Comparison of ENCODE assay signal across 11 cellular contexts in the genomic region with DNA sequence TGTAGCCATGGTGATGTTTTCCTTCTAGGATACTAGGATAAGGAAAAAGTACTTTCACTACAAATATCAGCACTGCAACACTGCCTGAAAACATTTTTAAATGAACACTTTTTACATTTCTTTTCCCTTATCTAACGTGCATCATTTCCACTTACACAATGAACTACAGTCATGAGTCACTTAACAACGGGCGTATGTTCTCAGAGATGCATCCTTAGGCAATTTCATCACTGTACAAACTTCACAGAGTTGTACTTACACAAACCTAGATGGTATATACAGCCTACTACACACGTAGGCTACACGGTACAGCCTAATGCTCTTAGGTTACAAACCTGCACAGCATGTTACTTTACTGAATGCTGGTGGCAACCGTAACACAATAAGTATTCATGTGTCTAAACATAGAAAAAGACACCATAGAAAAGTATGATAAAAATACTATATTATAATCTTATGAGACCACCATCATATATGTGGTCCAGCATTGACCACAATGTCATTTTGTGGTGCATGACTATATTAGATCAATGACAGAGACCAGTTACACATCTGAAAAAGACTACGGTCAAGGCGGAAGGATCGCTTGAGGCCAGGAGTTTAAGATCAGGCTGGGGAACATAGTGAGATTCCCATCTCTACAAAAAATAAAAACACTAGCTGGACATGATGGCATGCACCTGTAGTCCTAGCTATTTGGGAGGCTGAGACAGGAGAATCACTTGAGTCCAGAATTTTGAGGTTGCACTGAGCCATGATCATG. TPM values are rescaled to one million over a fixed set of nuclear protein-coding genes. Genes with fewer than 3 reads are reported as not detected.
A peak's percentile ranks its signal among the peaks of the same experiment; 100 is the strongest.
DNase-seq lines count a peak whose midpoint lies in the region; ATAC-seq and TF ChIP-seq lines count a peak whose summit lies in the region.
"Had no signal": no experiment of that assay in that cellular context is flagged by ENCODE, and none has a peak within 500 bp of the region (broad histone marks: within the 10 kb centered on the region; RNA-seq: fewer than 3 reads in every experiment).

No MANE protein-coding gene starts in this region.

- intact Hi-C loops in IMR-90 (cut with micrococcal nuclease), result loop anchor here (5.0 kb wide), 1 partner anchor 36 kb away; no protein-coding TSS in a partner anchor
- intact Hi-C loops in Caco-2 (cut with micrococcal nuclease; ENCODE audit: unreplicated experiment), result no loop called here

- POLR2A ChIA-PET in IMR-90 (lab: Charles Lee; ENCODE audit: unreplicated experiment) (no interaction called here), Caco-2 (lab: Charles Lee) (no interaction called here)

- ATAC-seq in IMR-90 (ENCODE audit: low read depth) (peak; percentile 86), HG03378 (IDR thresholded peaks at IDR 0.05; ENCODE audit: unreplicated experiment) (no peak)
- no peak for ATAC-seq in activated CD8-positive, alpha-beta memory T cell treated with anti-CD3 and anti-CD28 coated beads, Interleukin-2, amount 10 ng/mL, durations not matched to agents 7 days and 5 days

- H3K27ac ChIP-seq in IMR-90 (ENCODE audit: insufficient read depth, low read length), result peak overlapping the region; percentile 43; the same call in 1 of the 2 replicates
- H3K27ac ChIP-seq in angular gyrus (ENCODE audit: low read depth, low read length), result peak overlapping the region; percentile 40
- H3K27ac ChIP-seq in hepatocyte, result no peak overlapping the region
- H3K27ac ChIP-seq: transverse colon, VCaP had no signal

- H3K4me2 ChIP-seq in IMR-90 (ENCODE audit: low read depth, low read length) (peak overlapping the region; percentile 70; the same call in 1 of the 2 replicates), hepatocyte (no peak overlapping the region)

- H3K4me1 Mint-ChIP-seq in activated CD8-positive, alpha-beta memory T cell treated with anti-CD3 and anti-CD28 coated beads, Interleukin-2, amount 10 ng/mL, durations not matched to agents 7 days and 5 days, result peaks cover 11% of the 10 kb centered on the region
- peaks cover 12% of the 10 kb centered on the region for H3K4me1 Mint-ChIP-seq in Caco-2 (ENCODE audit: low read depth, unreplicated experiment)

- no peak overlapping the region for H3K4me3 ChIP-seq in AG10803 (ENCODE audit: low read length)
- H3K4me3 ChIP-seq in IMR-90 (ENCODE audit: insufficient read depth, low read depth, low read length), result no peak overlapping the region
- no peak overlapping the region for H3K4me3 ChIP-seq in hepatocyte
- no peak overlapping the region for H3K4me3 ChIP-seq in Caco-2 (ENCODE audit: low read depth, low read length)
- H3K4me3 ChIP-seq: transverse colon had no signal

- TF ChIP-seq POLR2A in IMR-90 (IDR thresholded peaks at IDR 0.05; ENCODE audit: low read depth, low read length), result no peak

- H2AK5ac ChIP-seq in IMR-90 (ENCODE audit: low read depth, low read length), result peak overlapping the region; percentile 62; the same call in 1 of the 2 replicates

- peaks cover 16 to 63% of the 10 kb centered on the region in 2 experiments; a peak in 3 of 4 replicates for H3K79me1 ChIP-seq in IMR-90 (ENCODE audit: low read depth in 1 of 2, low read length in 2 of 2)

- H3K18ac ChIP-seq in IMR-90 (ENCODE audit: low read depth, low read length), result peak overlapping the region; percentile 46; the same call in 1 of the 2 replicates

- TF ChIP-seq RAD21 in IMR-90 (IDR thresholded peaks at IDR 0.05; ENCODE audit: low read length), result no peak

- H3K4me1 ChIP-seq in IMR-90 (ENCODE audit: control insufficient read depth, insufficient read depth, low read length) (peaks cover 14% of the 10 kb centered on the region), hepatocyte (ENCODE audit: insufficient read depth) (no peaks in the 10 kb centered on the region), Caco-2 (peaks cover 5% of the 10 kb centered on the region; the same call in 1 of the 2 replicates)

- no peak for TF ChIP-seq CTCF in AG10803 (conservative IDR thresholded peaks at IDR 0.05; ENCODE audit: low read length)
- TF ChIP-seq CTCF in IMR-90 (conservative IDR thresholded peaks at IDR 0.05; ENCODE audit: low read depth, low read length), result no peak
- TF ChIP-seq CTCF in hepatocyte (IDR thresholded peaks at IDR 0.05; ENCODE audit: poor library complexity), result no peak
- no peak for TF ChIP-seq CTCF in Caco-2 (IDR thresholded peaks at IDR 0.05; ENCODE audit: insufficient read depth in 1 of 2, low read depth in 1 of 2, low read length in 1 of 2, severe bottlenecking in 1 of 2, unreplicated experiment in 1 of 2)

- H2AFZ ChIP-seq in IMR-90 (replicated peaks; ENCODE audit: low read length, poor library complexity), result no peak overlapping the region
- no peak overlapping the region for H2AFZ ChIP-seq in hepatocyte

- H3K9ac ChIP-seq in IMR-90 (ENCODE audit: low read depth, low read length), result no peak overlapping the region

- peak overlapping the region; percentile 64; the same call in 2 of the 3 replicates for H2BK15ac ChIP-seq in IMR-90 (ENCODE audit: low read depth, low read length)

- CTCF ChIA-PET in IMR-90 (lab: Yijun Ruan, JAX) (no interaction called here), Caco-2 (lab: Charles Lee) (no interaction called here)
- CTCF ChIA-PET in activated CD8-positive, alpha-beta memory T cell treated with anti-CD3 and anti-CD28 coated beads, Interleukin-2, amount 10 ng/mL, durations not matched to agents 7 days and 5 days (lab: Charles Lee), result no interaction called here

- no peak overlapping the region for H3K23ac ChIP-seq in IMR-90 (ENCODE audit: low read depth, low read length)

- no peak overlapping the region for H3K27ac Mint-ChIP-seq in activated CD8-positive, alpha-beta memory T cell treated with anti-CD3 and anti-CD28 coated beads, Interleukin-2, amount 10 ng/mL, durations not matched to agents 7 days and 5 days
- H3K27ac Mint-ChIP-seq in Caco-2 (ENCODE audit: unreplicated experiment), result no peak overlapping the region

- H4K5ac ChIP-seq in IMR-90 (ENCODE audit: low read depth, low read length), result peak overlapping the region; percentile 60; the same call in 1 of the 2 replicates

- H3K4me3 Mint-ChIP-seq in activated CD8-positive, alpha-beta memory T cell treated with anti-CD3 and anti-CD28 coated beads, Interleukin-2, amount 10 ng/mL, durations not matched to agents 7 days and 5 days, result no peak overlapping the region
- no peak overlapping the region for H3K4me3 Mint-ChIP-seq in Caco-2 (ENCODE audit: unreplicated experiment)

- no peaks in the 10 kb centered on the region for H3K9me3 Mint-ChIP-seq in activated CD8-positive, alpha-beta memory T cell treated with anti-CD3 and anti-CD28 coated beads, Interleukin-2, amount 10 ng/mL, durations not matched to agents 7 days and 5 days (ENCODE audit: low read depth)
- no peaks in the 10 kb centered on the region for H3K9me3 Mint-ChIP-seq in Caco-2 (ENCODE audit: unreplicated experiment)

- no TSS peak for BruUV-seq in IMR-90 (replicated peaks; lab: Mats Ljungman, UMichigan)
- BruUV-seq in Caco-2 (replicated peaks; lab: Mats Ljungman, UMichigan), result no TSS peak

- in situ Hi-C loops in IMR-90 (cut with MboI; ENCODE audit: low sequenced_read_pairs), result no loop called here

- H3K9me1 ChIP-seq in IMR-90 (ENCODE audit: insufficient read depth, low read length), result peaks cover 9% of the 10 kb centered on the region

- peaks cover 13% of the 10 kb centered on the region for H3K36me3 ChIP-seq in IMR-90 (ENCODE audit: control insufficient read depth, insufficient read depth, low read length)
- no peaks in the 10 kb centered on the region for H3K36me3 ChIP-seq in hepatocyte (replicated peaks; ENCODE audit: insufficient read depth, low read depth)
- no peaks in the 10 kb centered on the region; the same call in none of the 2 replicates for H3K36me3 ChIP-seq in Caco-2 (ENCODE audit: control insufficient read depth, insufficient read depth, low read length)

- no peaks in the 10 kb centered on the region for H3K9me3 ChIP-seq in IMR-90 (ENCODE audit: control insufficient read depth, insufficient read depth, low read length)
- no peaks in the 10 kb centered on the region for H3K9me3 ChIP-seq in hepatocyte (ENCODE audit: low read depth)
- H3K9me3 ChIP-seq in Caco-2, result no peaks in the 10 kb centered on the region
- H3K9me3 ChIP-seq: transverse colon had no signal

- H3K14ac ChIP-seq in IMR-90 (replicated peaks; ENCODE audit: low read depth, low read length), result no peak overlapping the region

- H2BK120ac ChIP-seq in IMR-90 (ENCODE audit: low read depth, low read length), result peak overlapping the region; percentile 11; the same call in 1 of the 2 replicates

- H4K20me1 ChIP-seq in IMR-90 (ENCODE audit: insufficient read depth, low read length) (peaks cover 33% of the 10 kb centered on the region), hepatocyte (ENCODE audit: insufficient read depth, poor library complexity, severe bottlenecking) (peaks cover 54% of the 10 kb centered on the region)

- H3K27me3 ChIP-seq in IMR-90 (ENCODE audit: control insufficient read depth, insufficient read depth, low read length) (no peaks in the 10 kb centered on the region), hepatocyte (no peaks in the 10 kb centered on the region), Caco-2 (replicated peaks; ENCODE audit: control insufficient read depth, insufficient read depth, low read length) (no peaks in the 10 kb centered on the region)
- H3K27me3 ChIP-seq: transverse colon had no signal

- H2BK20ac ChIP-seq in IMR-90 (ENCODE audit: low read depth, low read length), result 0 out of 2 replicates have a peak overlapping the region, but pooled peaks have one; percentile 18

- no peaks in the 10 kb centered on the region for H3K9me2 ChIP-seq in hepatocyte (replicated peaks; ENCODE audit: insufficient read depth)

- no peak overlapping the region; the same call in 1 of the 2 replicates for H3K4ac ChIP-seq in IMR-90 (ENCODE audit: low read depth, low read length)

- no peak overlapping the region for H4K91ac ChIP-seq in IMR-90 (ENCODE audit: insufficient read depth, low read depth, low read length)

- H3K36me3 Mint-ChIP-seq in activated CD8-positive, alpha-beta memory T cell treated with anti-CD3 and anti-CD28 coated beads, Interleukin-2, amount 10 ng/mL, durations not matched to agents 7 days and 5 days, result peaks cover 21% of the 10 kb centered on the region
- peaks cover 57% of the 10 kb centered on the region for H3K36me3 Mint-ChIP-seq in Caco-2 (ENCODE audit: insufficient read depth, unreplicated experiment)

- WGBS in IMR-90 (ENCODE audit: extremely low coverage in 2 of 2, insufficient read length in 1 of 2), 2 experiments, result 0% methylated on average over 3 of the region's 9 CpGs; no CpG with 5 or more reads in 1 of the 2 experiments
- WGBS in hepatocyte (ENCODE audit: low lambda C conversion rate, missing lambda C conversion rate), result 81% methylated on average over 9 of the region's 9 CpGs

- no peak overlapping the region for H2AK9ac ChIP-seq in IMR-90 (replicated peaks; ENCODE audit: low read depth, low read length, poor library complexity)

- peaks cover 88% of the 10 kb centered on the region for H3K79me2 ChIP-seq in hepatocyte

- H2BK5ac ChIP-seq in IMR-90 (ENCODE audit: low read depth, low read length, poor library complexity, severe bottlenecking), result peak overlapping the region; percentile 79

- dilution Hi-C loops in IMR-90 (cut with HindIII; ENCODE audit: low sequenced_read_pairs, unreplicated experiment), result no loop called here

- peak; percentile 79 for DNase-seq in AG10803 (ENCODE audit: low read depth)
- peak; percentile 98 for DNase-seq in IMR-90
- DNase-seq in hepatocyte (ENCODE audit: low spot score), result peak; percentile 36
- DNase-seq in activated CD8-positive, alpha-beta memory T cell treated with anti-CD3 and anti-CD28 coated beads, Interleukin-2, amount 10 ng/mL, durations not matched to agents 7 days and 5 days, result no peak
- no peak for DNase-seq in Caco-2
- no peak for DNase-seq in stimulated activated CD4-positive, alpha-beta T cell treated with anti-CD3 and anti-CD28 coated beads, Interleukin-2, amount 100 ng/mL, for 48 hours
- DNase-seq: NCI-H82, transverse colon had no signal

- no peaks in the 10 kb centered on the region for H3K27me3 Mint-ChIP-seq in activated CD8-positive, alpha-beta memory T cell treated with anti-CD3 and anti-CD28 coated beads, Interleukin-2, amount 10 ng/mL, durations not matched to agents 7 days and 5 days
- no peaks in the 10 kb centered on the region for H3K27me3 Mint-ChIP-seq in Caco-2 (ENCODE audit: insufficient read depth, unreplicated experiment)

- no peak overlapping the region for H3K56ac ChIP-seq in IMR-90 (ENCODE audit: extremely low read depth, insufficient read depth, low read length)

- H4K8ac ChIP-seq in IMR-90 (ENCODE audit: low read depth in 2 of 2, low read length in 2 of 2), result peak overlapping the region in 1 of 2 experiments; percentile 38; a peak in 1 of 4 replicates

RNA-seq across cellular contexts. Expression of a gene that starts 39.8 kb away (rescaled TPM):
- total RNA-seq in IMR-90 (2012; rRNA removed) (41.2 and 47.8 TPM in 2 replicates), hepatocyte (36.2 and 47.5 TPM in 2 replicates), Caco-2 (2022) (74.9 and 77.5 TPM in 2 replicates)
- polyA plus RNA-seq in IMR-90 (2012; rRNA removed) (14.9 and 19.6 TPM in 2 replicates), hepatocyte (33.5 and 43.3 TPM in 2 replicates)
- polyA plus RNA-seq in IMR-90 (2012; cell fraction: cytosol; rRNA removed), result 2.9 and 4.0 TPM in 2 replicates
- 8.6 and 18.7 TPM in 2 replicates for polyA plus RNA-seq in IMR-90 (2012; cell fraction: nucleus; rRNA removed; ENCODE audit: low replicate concordance)
- total RNA-seq in activated CD8-positive, alpha-beta memory T cell treated with anti-CD3 and anti-CD28 coated beads, Interleukin-2, amount 10 ng/mL, durations not matched to agents 7 days and 5 days, result 10 to 100 TPM; 66.3 to 72.4 TPM

Comparison
In these comparisons a context has a peak if more than half of its experiments do, and no peak if none do; other contexts are left out.
1. DNase-seq: peak in AG10803 (single experiment), IMR-90 (single experiment) and hepatocyte (single experiment); none in activated CD8-positive, alpha-beta memory T cell treated with anti-CD3 and anti-CD28 coated beads, Interleukin-2, amount 10 ng/mL, durations not matched to agents 7 days and 5 days (single experiment), Caco-2 (0 of 2) and stimulated activated CD4-positive, alpha-beta T cell treated with anti-CD3 and anti-CD28 coated beads, Interleukin-2, amount 100 ng/mL, for 48 hours (0 of 2).